Comparison of ENCODE assay signal across 18 cellular contexts in genomic region chr6:39753745-39754084, GRCh38. TPM values are rescaled to one million over a fixed set of nuclear protein-coding genes. Genes with fewer than 3 reads are reported as not detected.
DNase-seq lines count a peak whose midpoint lies in the region; TF ChIP-seq lines count a peak whose summit lies in the region.
"Had no signal": no experiment of that assay in that cellular context is flagged by ENCODE, and none has a peak within 500 bp of the region (broad histone marks: within the 10 kb centered on the region; RNA-seq: fewer than 3 reads in every experiment).

No MANE protein-coding gene starts in this region.

- WGBS in transverse colon (ENCODE audit: low coverage in 1 of 2), 2 donors: 44 to 52% methylated on average over 2 to 3 of the region's 3 CpGs

- peak overlapping the region; percentile 8 to 88 (median 80) for H3K27ac Mint-ChIP-seq in nephron
- H3K27ac Mint-ChIP-seq: activated B cell treated with CpG ODN at 0.5 μM for 24 hours; activated CD8-positive, alpha-beta T cell treated with anti-CD3 and anti-CD28 coated beads, Interleukin-2, amount 10 ng/mL, durations not matched to agents 7 days and 5 days; activated T-cell treated with anti-CD3 and anti-CD28 coated beads, Interleukin-2, amount 50 U/mL, for 72 hours had no signal

- no peak overlapping the region for H3K4me3 ChIP-seq in ascending aorta
- H3K4me3 ChIP-seq in fibroblast of pulmonary artery (replicated peaks; ENCODE audit: low read depth, low read length): no peak overlapping the region
- no peak overlapping the region for H3K4me3 ChIP-seq in transverse colon
- no peak overlapping the region for H3K4me3 ChIP-seq in brain microvascular endothelial cell (ENCODE audit: low read depth, low read length)

- H3K27me3 ChIP-seq in ascending aorta (no peaks in the 10 kb centered on the region), transverse colon (no peaks in the 10 kb centered on the region), brain microvascular endothelial cell (replicated peaks) (no peaks in the 10 kb centered on the region)

- no peaks in the 10 kb centered on the region for H3K36me3 Mint-ChIP-seq in nephron (ENCODE audit: low read depth)

- no peak for TF ChIP-seq EP300 in transverse colon (IDR thresholded peaks at IDR 0.05; ENCODE audit: low read depth)

- H3K9me3 Mint-ChIP-seq in nephron: no peaks in the 10 kb centered on the region
- H3K9me3 Mint-ChIP-seq: activated T-cell treated with anti-CD3 and anti-CD28 coated beads, Interleukin-2, amount 50 U/mL, for 72 hours; neural crest cell had no signal

- H3K4me3 Mint-ChIP-seq in nephron: no peak overlapping the region
- H3K4me3 Mint-ChIP-seq: activated B cell treated with CpG ODN at 0.5 μM for 24 hours; activated CD8-positive, alpha-beta T cell treated with anti-CD3 and anti-CD28 coated beads, Interleukin-2, amount 10 ng/mL, durations not matched to agents 7 days and 5 days; activated T-cell treated with anti-CD3 and anti-CD28 coated beads, Interleukin-2, amount 50 U/mL, for 72 hours; neural crest cell had no signal

- TF ChIP-seq CTCF in ascending aorta (IDR thresholded peaks at IDR 0.05): no peak
- no peak for TF ChIP-seq CTCF in fibroblast of pulmonary artery (IDR thresholded peaks at IDR 0.05; ENCODE audit: low read length, missing control alignments)
- TF ChIP-seq CTCF in nephron (IDR thresholded peaks at IDR 0.05; ENCODE audit: unreplicated experiment in 3 of 3): no peak
- no peak for TF ChIP-seq CTCF in transverse colon (IDR thresholded peaks at IDR 0.05)
- TF ChIP-seq CTCF in brain microvascular endothelial cell (IDR thresholded peaks at IDR 0.05; ENCODE audit: low read depth, low read length, missing control alignments): no peak

- intact Hi-C loops in ascending aorta (cut with DNase I): no loop called here
- intact Hi-C loops in transverse colon (cut with DNase I; ENCODE audit: low total_unique reads): no loop called here

- H3K27ac ChIP-seq in ascending aorta (peak overlapping the region; percentile 67 to 73), transverse colon (peak overlapping the region; percentile 7 to 46 (median 34)), brain microvascular endothelial cell (no peak overlapping the region)

- H3K36me3 ChIP-seq in ascending aorta: no peaks in the 10 kb centered on the region
- H3K36me3 ChIP-seq in transverse colon: no peaks in the 10 kb centered on the region
- H3K36me3 ChIP-seq in brain microvascular endothelial cell (replicated peaks): no peaks in the 10 kb centered on the region

- in situ Hi-C loops in transverse colon (cut with MboI; ENCODE audit: low pct_ligation_motif_present in 1 of 4, low pct_unique_long_range_greater_than_20kb in 1 of 4, low sequenced_read_pairs in 3 of 4) (no loop called here), brain microvascular endothelial cell (cut with HindIII; ENCODE audit: low pct_ligation_motif_present, low sequenced_read_pairs) (no loop called here)

- peak in 1 of 2 donors; percentile 70 for DNase-seq in ascending aorta (ENCODE audit: low spot score in 2 of 2)
- peak; percentile 20 for DNase-seq in fibroblast of pulmonary artery (ENCODE audit: low read depth)
- DNase-seq in transverse colon: no peak
- DNase-seq in NCI-H128 (lab: John Stamatoyannopoulos, UW; ENCODE audit: unreplicated experiment): no peak
- no peak for DNase-seq in NCI-H524 treated with DMSO at 0.1 percent for 48 hours (lab: John Stamatoyannopoulos, UW)
- DNase-seq in brain microvascular endothelial cell: no peak
- DNase-seq in NCI-H82 (lab: John Stamatoyannopoulos, UW): no peak
- DNase-seq: activated B cell treated with CpG ODN at 0.5 μM for 24 hours; activated CD8-positive, alpha-beta T cell treated with anti-CD3 and anti-CD28 coated beads, Interleukin-2, amount 10 ng/mL, durations not matched to agents 7 days and 5 days; activated T-cell treated with anti-CD3 and anti-CD28 coated beads, Interleukin-2, amount 50 U/mL, for 72 hours; cerebellar nuclear complex; NCI-H2029; NCI-H510A treated with DMSO at 0.1 percent for 48 hours; retina; SIG-M5 had no signal

- TF ChIP-seq POLR2A in transverse colon (IDR thresholded peaks at IDR 0.05): no peak

- H3K9me3 ChIP-seq in ascending aorta: no peaks in the 10 kb centered on the region
- no peaks in the 10 kb centered on the region for H3K9me3 ChIP-seq in transverse colon

- H3K4me1 ChIP-seq in ascending aorta (peaks cover 0 to 12% of the 10 kb centered on the region in 2 donors), transverse colon (peaks cover 0 to 6% (median 2%) of the 10 kb centered on the region in 4 donors)

- H3K4me1 Mint-ChIP-seq in nephron: peaks cover 31% of the 10 kb centered on the region
- H3K4me1 Mint-ChIP-seq: activated B cell treated with CpG ODN at 0.5 μM for 24 hours, neural crest cell had no signal

- H3K27me3 Mint-ChIP-seq in nephron (ENCODE audit: low read depth): no peaks in the 10 kb centered on the region

RNA-seq across cellular contexts. Expression of gene KIF6, which starts 28.5 kb away (rescaled TPM):
- total RNA-seq in ascending aorta (0.43 TPM), transverse colon (10 to 100 TPM in 1 of 4 donors, under 1 TPM in 2, not detected in 1; 0.14 to 46.6 (median 0.48) TPM)
- total RNA-seq: activated B cell treated with CpG ODN at 0.5 μM for 24 hours; activated CD8-positive, alpha-beta T cell treated with anti-CD3 and anti-CD28 coated beads, Interleukin-2, amount 10 ng/mL, durations not matched to agents 7 days and 5 days had no signal

RNA-seq across cellular contexts. Expression of gene DAAM2, which starts 38.5 kb away (rescaled TPM):
- total RNA-seq in ascending aorta (44.0 TPM), transverse colon (10 to 100 TPM; 15.7 to 31.6 (median 20.7) TPM)
- total RNA-seq: activated B cell treated with CpG ODN at 0.5 μM for 24 hours; activated CD8-positive, alpha-beta T cell treated with anti-CD3 and anti-CD28 coated beads, Interleukin-2, amount 10 ng/mL, durations not matched to agents 7 days and 5 days; activated T-cell treated with anti-CD3 and anti-CD28 coated beads, Interleukin-2, amount 50 U/mL, for 72 hours; T-helper 2 cell treated with Interferon-gamma antibody and Interleukin-4, amounts not matched to agents 100 ng/mL and 5 ng/mL, for 36 hours had no signal
